ENCODE assay signal across 17 cellular contexts in the genomic region with DNA sequence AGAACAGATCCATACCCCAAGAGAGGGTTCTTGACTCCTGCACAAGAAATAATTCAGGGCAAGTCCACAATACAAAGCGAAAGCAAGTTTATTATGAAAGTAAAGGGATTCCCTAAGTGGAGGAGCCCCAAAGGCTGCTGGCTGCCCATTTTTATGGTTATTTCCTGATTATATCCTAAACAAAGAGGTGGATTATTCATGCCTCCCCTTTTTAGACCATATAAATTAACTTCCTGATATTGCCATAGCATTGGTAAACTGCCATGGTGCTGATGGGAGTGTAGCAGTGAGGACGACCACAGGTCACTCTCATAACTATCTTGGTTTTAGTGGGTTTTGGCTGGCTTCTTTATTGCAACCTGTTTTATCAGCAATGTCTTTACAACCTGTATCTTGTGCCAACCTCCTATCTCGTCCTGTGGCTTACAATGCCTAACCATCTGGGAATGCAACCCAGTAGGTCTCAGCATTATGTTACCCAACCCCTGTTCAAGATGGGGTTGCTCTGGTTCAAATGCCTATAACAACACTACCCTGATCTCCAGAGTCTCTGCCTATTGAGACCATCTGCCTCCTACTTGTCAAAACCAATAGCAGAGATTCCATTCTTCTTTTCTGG.
"Had no signal": no experiment of that assay in that cellular context is flagged by ENCODE, and none has a peak within 500 bp of the region (broad histone marks: within the 10 kb centered on the region; RNA-seq: fewer than 3 reads in every experiment).

No MANE protein-coding gene starts in this region.

- H3K36me3 ChIP-seq: breast epithelium, gastrocnemius medialis, left ventricle myocardium inferior, right lobe of liver, stomach, upper lobe of left lung had no signal

- H3K27ac ChIP-seq: breast epithelium, gastrocnemius medialis, left ventricle myocardium inferior, psoas muscle, right lobe of liver, stomach, testis, upper lobe of left lung had no signal

- DNase-seq: activated CD4-positive, alpha-beta T cell treated with anti-CD3 and anti-CD28 coated beads, Interleukin-2, amount 10 ng/mL, durations not matched to agents 24 days and 14 days; activated CD8-positive, alpha-beta T cell treated with anti-CD3 and anti-CD28 coated beads for 36 hours; activated naive CD4-positive, alpha-beta T cell treated with Interleukin-2 at 50 U/mL for 16 hours; activated T-cell treated with anti-CD3 and anti-CD28 coated beads, Interleukin-2, amount 50 U/mL, for 1 hour; cortex of kidney; gastrocnemius medialis; head of caudate nucleus; left ventricle myocardium inferior; naive B cell; psoas muscle; right lobe of liver; stimulated activated CD4-positive, alpha-beta T cell treated with anti-CD3 and anti-CD28 coated beads, Interleukin-4, amount 100 ng/mL, for 1 hour; stomach; testis; upper lobe of left lung had no signal

- ATAC-seq: activated CD8-positive, alpha-beta T cell treated with anti-CD3 and anti-CD28 coated beads for 36 hours; gastrocnemius medialis; psoas muscle had no signal

- H3K4me1 ChIP-seq: breast epithelium, gastrocnemius medialis, left ventricle myocardium inferior, psoas muscle, right lobe of liver, stomach, testis, upper lobe of left lung had no signal

- H3K9me3 ChIP-seq: breast epithelium, gastrocnemius medialis, psoas muscle, right lobe of liver, stomach, testis, upper lobe of left lung had no signal

- H3K4me3 ChIP-seq: breast epithelium, gastrocnemius medialis, left ventricle myocardium inferior, psoas muscle, right lobe of liver, smooth muscle cell, stomach, testis, upper lobe of left lung had no signal

- H3K27me3 ChIP-seq: breast epithelium, gastrocnemius medialis, right lobe of liver, stomach, testis, upper lobe of left lung had no signal
